In the genomic region with DNA sequence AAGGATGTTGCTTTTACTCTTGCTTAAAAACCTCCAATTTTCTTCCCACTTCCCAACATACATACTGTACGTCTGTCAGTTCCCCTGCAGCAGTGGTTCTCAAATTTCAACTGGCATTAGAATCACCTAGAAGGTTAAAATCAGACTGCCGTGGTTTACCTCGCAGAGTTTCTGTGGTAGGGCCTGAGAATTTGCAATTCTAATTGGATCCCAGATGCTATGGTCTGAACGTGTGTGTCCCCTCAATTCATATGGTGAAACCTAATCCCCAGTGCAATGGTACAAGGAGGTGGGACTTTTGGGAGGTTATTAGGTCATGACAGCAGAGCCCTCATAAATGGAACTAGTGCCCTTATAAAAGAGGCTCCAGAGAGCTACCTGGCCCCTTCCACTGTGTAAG, we compare ENCODE assay signal across 17 cellular contexts.
DNase-seq lines count a peak whose midpoint lies in the region; ATAC-seq and TF ChIP-seq lines count a peak whose summit lies in the region.
"Had no signal": no experiment of that assay in that cellular context is flagged by ENCODE, and none has a peak within 500 bp of the region (broad histone marks: within the 10 kb centered on the region; RNA-seq: fewer than 3 reads in every experiment).

No MANE protein-coding gene starts in this region.

- H3K4me3 ChIP-seq in BLaER1 treated with 17β-estradiol and CSF1 and Interleukin-3, amounts not matched to agents 10 nM and 100 nM: no peak overlapping the region
- H3K4me3 ChIP-seq in GM12865 (ENCODE audit: low read depth, low read length) (no peak overlapping the region), MM.1S (ENCODE audit: low read length) (no peak overlapping the region)
- H3K4me3 ChIP-seq: GM12878, GM23338 had no signal

- H3K27me3 Mint-ChIP-seq in activated T-helper 17 cell treated with anti-CD3 and anti-CD28 coated beads, Interleukin-2, amount 50 U/mL, for 72 hours: no peaks in the 10 kb centered on the region

- peak overlapping the region in 8 of 11 experiments; percentile 10 to 60 (median 46); a peak in 15 of 22 replicates for H3K4me2 ChIP-seq in BLaER1 treated with 17β-estradiol and CSF1 and Interleukin-3, amounts not matched to agents 10 nM and 100 nM
- no peak overlapping the region for H3K4me2 ChIP-seq in MM.1S (ENCODE audit: low read depth, low read length)
- H3K4me2 ChIP-seq: GM23338 had no signal

- H3K36me3 Mint-ChIP-seq in activated T-helper 17 cell treated with anti-CD3 and anti-CD28 coated beads, Interleukin-2, amount 50 U/mL, for 72 hours (ENCODE audit: low read depth): no peaks in the 10 kb centered on the region
- H3K36me3 Mint-ChIP-seq: CD8-positive, alpha-beta T cell had no signal

- H3K27ac Mint-ChIP-seq in activated T-helper 17 cell treated with anti-CD3 and anti-CD28 coated beads, Interleukin-2, amount 50 U/mL, for 72 hours: no peak overlapping the region
- H3K27ac Mint-ChIP-seq: CD8-positive, alpha-beta T cell; GM23338 had no signal

- no peak overlapping the region for H2AFZ ChIP-seq in MM.1S (ENCODE audit: low read length)
- H2AFZ ChIP-seq: GM23338 had no signal

- no peak for ATAC-seq in activated T-helper 17 cell treated with anti-CD3 and anti-CD28 coated beads, Interleukin-2, amount 50 U/mL, for 72 hours (replicated peaks)
- ATAC-seq: CD8-positive, alpha-beta T cell; GM12878; GM23338 had no signal

- TF ChIP-seq CTCF in GM12865 (IDR thresholded peaks at IDR 0.05; ENCODE audit: insufficient read depth, low read depth, low read length, missing control alignments) (no peak), MM.1S (IDR thresholded peaks at IDR 0.05; ENCODE audit: low read length) (no peak)

- H3K27ac ChIP-seq in BLaER1 treated with 17β-estradiol and CSF1 and Interleukin-3, amounts not matched to agents 10 nM and 100 nM: peak overlapping the region in 3 of 11 experiments; percentile 9 to 36 (median 31); a peak in 2 of 22 replicates
- no peak overlapping the region for H3K27ac ChIP-seq in MM.1S (ENCODE audit: low read length)

- no peaks in the 10 kb centered on the region for H3K9me2 ChIP-seq in MM.1S (replicated peaks; ENCODE audit: insufficient read depth, low read length)

- no peaks in the 10 kb centered on the region for H3K9me3 Mint-ChIP-seq in activated T-helper 17 cell treated with anti-CD3 and anti-CD28 coated beads, Interleukin-2, amount 50 U/mL, for 72 hours

- H3K27me3 ChIP-seq in BLaER1 treated with 17β-estradiol and CSF1 and Interleukin-3, amounts not matched to agents 10 nM and 100 nM: no peaks in the 10 kb centered on the region
- H3K27me3 ChIP-seq in MM.1S (replicated peaks; ENCODE audit: insufficient read depth, low read length): no peaks in the 10 kb centered on the region
- H3K27me3 ChIP-seq: BE2C had no signal

- H3K4me1 ChIP-seq in BLaER1 treated with 17β-estradiol and CSF1 and Interleukin-3, amounts not matched to agents 10 nM and 100 nM: peaks cover 0 to 25% (median 20%) of the 10 kb centered on the region in 10 experiments; a peak in 15 of 20 replicates
- no peaks in the 10 kb centered on the region for H3K4me1 ChIP-seq in MM.1S (ENCODE audit: low read length)
- H3K4me1 ChIP-seq: BE2C had no signal

- DNase-seq in GM12865 (ENCODE audit: low read depth): peak; percentile 42
- DNase-seq in MM.1S: peak; percentile 33
- DNase-seq in myocyte (ENCODE audit: low read depth): peak; percentile 12
- no peak for DNase-seq in GM19240 (ENCODE audit: insufficient read length, low spot score)
- DNase-seq in cerebellar cortex (ENCODE audit: low spot score): no peak
- DNase-seq: ACHN; BE2C; Calu3; CD8-positive, alpha-beta T cell; DMS79; GF-D8; HCEC 1CT; KG1 had no signal

- H3K4me1 Mint-ChIP-seq in activated T-helper 17 cell treated with anti-CD3 and anti-CD28 coated beads, Interleukin-2, amount 50 U/mL, for 72 hours: peaks cover 6% of the 10 kb centered on the region
- H3K4me1 Mint-ChIP-seq: GM23338 had no signal

- H3K9ac ChIP-seq in BLaER1 treated with 17β-estradiol and CSF1 and Interleukin-3, amounts not matched to agents 10 nM and 100 nM: no peak overlapping the region
- no peak overlapping the region for H3K9ac ChIP-seq in MM.1S (ENCODE audit: low read length)

- no peak overlapping the region for H3K4me3 Mint-ChIP-seq in activated T-helper 17 cell treated with anti-CD3 and anti-CD28 coated beads, Interleukin-2, amount 50 U/mL, for 72 hours
- H3K4me3 Mint-ChIP-seq: CD8-positive, alpha-beta T cell; GM23338 had no signal

- no peaks in the 10 kb centered on the region for H4K20me1 ChIP-seq in BLaER1 treated with 17β-estradiol and CSF1 and Interleukin-3, amounts not matched to agents 10 nM and 100 nM
- no peaks in the 10 kb centered on the region for H4K20me1 ChIP-seq in MM.1S (ENCODE audit: insufficient read depth, low read length)

- peaks cover 15 to 20% (median 18%) of the 10 kb centered on the region in 11 experiments for H3K9me3 ChIP-seq in BLaER1 treated with 17β-estradiol and CSF1 and Interleukin-3, amounts not matched to agents 10 nM and 100 nM (replicated peaks in 1 of 11)
- H3K9me3 ChIP-seq in MM.1S (replicated peaks; ENCODE audit: insufficient read depth, low read length): no peaks in the 10 kb centered on the region
- H3K9me3 ChIP-seq: BE2C had no signal

- no peaks in the 10 kb centered on the region for H3K79me2 ChIP-seq in MM.1S (ENCODE audit: low read length)

- 0 out of 22 replicates have a peak, but pooled peaks cover 0 to 4% (median 0%) of the 10 kb centered on the region in 11 experiments for H3K36me3 ChIP-seq in BLaER1 treated with 17β-estradiol and CSF1 and Interleukin-3, amounts not matched to agents 10 nM and 100 nM
- no peaks in the 10 kb centered on the region for H3K36me3 ChIP-seq in MM.1S (replicated peaks; ENCODE audit: insufficient read depth, low read length)
- H3K36me3 ChIP-seq: BE2C had no signal

- H3F3A ChIP-seq in MM.1S (ENCODE audit: insufficient read depth, low read length): no peaks in the 10 kb centered on the region

Comparison
In these comparisons a context has a peak if more than half of its experiments do, and no peak if none do; other contexts are left out.
1. DNase-seq: peak in GM12865 (single experiment), MM.1S (single experiment) and myocyte (single experiment); none in GM19240 (single experiment) and cerebellar cortex (single experiment).